Comparison of ENCODE assay signal across 8 cellular contexts in the genomic region with DNA sequence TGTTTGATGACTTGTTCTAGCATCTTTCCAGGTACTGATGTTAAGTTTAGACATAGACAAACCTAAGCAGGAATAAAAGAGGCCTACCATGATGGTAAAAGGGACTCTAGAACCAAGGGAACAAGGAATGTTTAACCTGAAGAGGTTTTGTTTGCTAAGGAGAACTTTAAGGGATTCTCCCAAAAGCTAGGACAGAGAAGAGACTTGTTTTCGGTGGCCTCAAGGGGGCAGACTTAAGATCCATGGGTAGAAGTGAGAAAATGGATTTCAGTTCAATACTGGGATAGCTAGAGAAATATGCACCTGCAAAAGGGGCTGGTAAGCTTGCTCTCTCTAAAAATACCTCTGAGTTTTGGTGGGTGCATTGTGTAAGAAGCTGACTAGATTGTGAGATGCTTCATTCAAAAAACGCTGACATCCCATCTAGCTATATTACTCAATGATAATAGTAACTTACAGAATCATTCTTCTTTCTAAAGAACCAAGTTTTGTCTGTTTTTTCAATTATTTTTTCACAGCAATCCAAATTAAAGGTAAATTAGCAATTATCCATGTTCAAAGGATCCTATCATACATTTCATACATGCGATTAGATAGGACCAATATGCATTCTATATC. TPM values are rescaled to one million over a fixed set of nuclear protein-coding genes. Genes with fewer than 3 reads are reported as not detected.
DNase-seq lines count a peak whose midpoint lies in the region; ATAC-seq and TF ChIP-seq lines count a peak whose summit lies in the region.

No MANE protein-coding gene starts in this region.

- H3K9me3 Mint-ChIP-seq in Caco-2 (ENCODE audit: unreplicated experiment) = no peaks in the 10 kb centered on the region

- H3K9me3 ChIP-seq in Caco-2 = no peaks in the 10 kb centered on the region
- H3K9me3 ChIP-seq in OCI-LY3 (ENCODE audit: insufficient read depth, low read length) = no peaks in the 10 kb centered on the region
- no peaks in the 10 kb centered on the region for H3K9me3 ChIP-seq in gastrocnemius medialis

- H2AFZ ChIP-seq in OCI-LY3 (ENCODE audit: low read depth, low read length) = no peak overlapping the region

- in situ Hi-C loops in gastrocnemius medialis (cut with MboI; ENCODE audit: low sequenced_read_pairs in 4 of 4) = loop anchor here in 2 of 4 donors (10.0 kb wide), 2 partner anchors 134 to 174 kb away; no protein-coding TSS in a partner anchor

- CTCF ChIA-PET in Caco-2 (lab: Charles Lee) = interaction anchor here (0.6 to 1.5 kb wide), 6 partner anchors 80 to 294 kb away, joined by 3 to 10 read pairs (median 4); no protein-coding TSS in a partner anchor

- POLR2A ChIA-PET in Caco-2 (lab: Charles Lee) = no interaction called here

- TF ChIP-seq CTCF in Caco-2 (IDR thresholded peaks at IDR 0.05; ENCODE audit: insufficient read depth in 1 of 2, low read depth in 1 of 2, low read length in 1 of 2, severe bottlenecking in 1 of 2, unreplicated experiment in 1 of 2) (peak; percentile 69 to 71), OCI-LY3 (IDR thresholded peaks at IDR 0.05; ENCODE audit: low read depth, low read length) (peak; percentile 65), epithelial cell of proximal tubule (conservative IDR thresholded peaks at IDR 0.05; ENCODE audit: low read depth, low read length) (peak; percentile 83), gastrocnemius medialis (IDR thresholded peaks at IDR 0.05 in 4 of 5, conservative IDR thresholded peaks at IDR 0.05 in 1 of 5) (peak; percentile 24 to 67 (median 56))

- H3K4me1 ChIP-seq in Caco-2 = peaks cover 4% of the 10 kb centered on the region; the same call in 1 of the 2 replicates
- peaks cover 33% of the 10 kb centered on the region for H3K4me1 ChIP-seq in OCI-LY3 (ENCODE audit: low read length)
- H3K4me1 ChIP-seq in gastrocnemius medialis = peaks cover 10 to 16% of the 10 kb centered on the region in 2 donors

- intact Hi-C loops in Caco-2 (cut with micrococcal nuclease; ENCODE audit: unreplicated experiment) = loop anchor here (1.0 to 2.0 kb wide), 3 partner anchors 136 to 293 kb away; no protein-coding TSS in a partner anchor
- intact Hi-C loops in gastrocnemius medialis (cut with DNase I; ENCODE audit: low total_unique reads) = no loop called here

- no peak overlapping the region for H3K4me3 Mint-ChIP-seq in Caco-2 (ENCODE audit: unreplicated experiment)

- H3K27me3 Mint-ChIP-seq in Caco-2 (ENCODE audit: insufficient read depth, unreplicated experiment) = peaks cover 28% of the 10 kb centered on the region

- H3K4me3 ChIP-seq in Caco-2 (ENCODE audit: low read depth, low read length) (no peak overlapping the region), OCI-LY3 (ENCODE audit: low read length) (no peak overlapping the region), epithelial cell of proximal tubule (ENCODE audit: low read depth, low read length) (no peak overlapping the region), gastrocnemius medialis (no peak overlapping the region)

- ATAC-seq in GM21723 (IDR thresholded peaks at IDR 0.05; ENCODE audit: unreplicated experiment) (peak; percentile 56), gastrocnemius medialis (peak in 1 of 2 donors; percentile 37), HG03039 (IDR thresholded peaks at IDR 0.05; ENCODE audit: unreplicated experiment) (no peak)

- H3K27ac ChIP-seq in OCI-LY3 (ENCODE audit: low read length) (no peak overlapping the region), gastrocnemius medialis (no peak overlapping the region)

- no peaks in the 10 kb centered on the region for H3K79me2 ChIP-seq in OCI-LY3 (ENCODE audit: low read length)

- no TSS peak for BruUV-seq in Caco-2 (replicated peaks; lab: Mats Ljungman, UMichigan)

- no peak overlapping the region for H3K27ac Mint-ChIP-seq in Caco-2 (ENCODE audit: unreplicated experiment)

- no peaks in the 10 kb centered on the region for H3K36me3 ChIP-seq in Caco-2 (ENCODE audit: control insufficient read depth, insufficient read depth, low read length)
- H3K36me3 ChIP-seq in OCI-LY3 (replicated peaks; ENCODE audit: low read depth, low read length) = no peaks in the 10 kb centered on the region
- no peaks in the 10 kb centered on the region for H3K36me3 ChIP-seq in gastrocnemius medialis

- no peaks in the 10 kb centered on the region for H3K36me3 Mint-ChIP-seq in Caco-2 (ENCODE audit: insufficient read depth, unreplicated experiment)

- H3K27me3 ChIP-seq in Caco-2 (replicated peaks; ENCODE audit: control insufficient read depth, insufficient read depth, low read length) (peaks cover 2% of the 10 kb centered on the region; the same call in 1 of the 2 replicates), OCI-LY3 (ENCODE audit: low read depth, low read length) (peaks cover 34% of the 10 kb centered on the region), gastrocnemius medialis (no peaks in the 10 kb centered on the region)

- H4K20me1 ChIP-seq in OCI-LY3 (ENCODE audit: insufficient read depth, low read length) = no peaks in the 10 kb centered on the region

- peaks cover 5% of the 10 kb centered on the region for H3K4me1 Mint-ChIP-seq in Caco-2 (ENCODE audit: low read depth, unreplicated experiment)

- TF ChIP-seq POLR2A in gastrocnemius medialis (IDR thresholded peaks at IDR 0.05) = no peak

- DNase-seq in Caco-2 (peak in 1 of 2 experiments; percentile 37), epithelial cell of proximal tubule (ENCODE audit: low read depth) (no peak), gastrocnemius medialis (no peak), 8988T (no peak), amygdala (lab: John Stamatoyannopoulos, UW) (no peak)

- no peak overlapping the region for H3K9ac ChIP-seq in OCI-LY3 (ENCODE audit: low read length)

- no peak overlapping the region for H3K4me2 ChIP-seq in OCI-LY3 (ENCODE audit: low read length)

RNA-seq across cellular contexts. Expression of gene ADRB2, which starts 5.5 kb away (rescaled TPM):
- total RNA-seq in Caco-2 (2022) (not detected in 2 replicates), epithelial cell of proximal tubule (2.6 and 3.3 TPM in 2 replicates), gastrocnemius medialis (10 to 100 TPM in 1 of 4 donors, 1 to 10 TPM in 3; 4.2 to 17.3 (median 6.8) TPM)
